ENCODE assay signal across 1 cellular context in genomic region chr13:113115363-113116205, GRCh38.
A peak's percentile ranks its signal among the peaks of the same experiment; 100 is the strongest.
TF ChIP-seq lines count a peak whose summit lies in the region.

No MANE protein-coding gene starts in this region.

TF ChIP-seq in HepG2, 621 proteins besides CTCF, POLR2A, EP300 and RAD21:
- TF ChIP-seq EED (CRISPR knock-in tag; IDR thresholded peaks at IDR 0.05) = 0 out of 2 replicates have a peak, but pooled peaks have one; percentile 43
- 0 out of 2 replicates have a peak, but pooled peaks have one; percentile 30 for TF ChIP-seq HNRNPL (IDR thresholded peaks at IDR 0.05; ENCODE audit: low read depth, low read length)
- no peak for TF ChIP-seq ZNF850 (CRISPR knock-in tag; conservative IDR thresholded peaks at IDR 0.05)
- 0 out of 2 replicates have a peak, but pooled peaks have one; percentile 28 for TF ChIP-seq POLR2AphosphoS5 (IDR thresholded peaks at IDR 0.05; ENCODE audit: low read depth, low read length)
- TF ChIP-seq NFE2L1 (CRISPR knock-in tag; IDR thresholded peaks at IDR 0.05; ENCODE audit: borderline replicate concordance) = no peak
- TF ChIP-seq TGIF2 (CRISPR knock-in tag; IDR thresholded peaks at IDR 0.05) = no peak
- no peak for TF ChIP-seq ZNF362 (CRISPR knock-in tag; IDR thresholded peaks at IDR 0.05; ENCODE audit: borderline replicate concordance)
- no peak for TF ChIP-seq ZNF883 (CRISPR knock-in tag; IDR thresholded peaks at IDR 0.05; ENCODE audit: not compliant biosample characterization)
- no peak for TF ChIP-seq NFYB (CRISPR knock-in tag; IDR thresholded peaks at IDR 0.05)
- TF ChIP-seq AKAP8 (CRISPR knock-in tag; IDR thresholded peaks at IDR 0.05) = no peak
- no peak for TF ChIP-seq SPEN (CRISPR knock-in tag; IDR thresholded peaks at IDR 0.05; ENCODE audit: low read depth)
- peak; percentile 78; the same call in 1 of the 2 replicates for TF ChIP-seq SSRP1 (CRISPR knock-in tag; IDR thresholded peaks at IDR 0.05)
- TF ChIP-seq AHDC1 (CRISPR knock-in tag; IDR thresholded peaks at IDR 0.05; ENCODE audit: borderline replicate concordance) = no peak
- no peak for TF ChIP-seq HMG20B (CRISPR knock-in tag; conservative IDR thresholded peaks at IDR 0.05)
